Comparison of ENCODE assay signal across 1 cellular context in genomic region chr12:8251616-8252015, GRCh38.
A peak's percentile ranks its signal among the peaks of the same experiment; 100 is the strongest.
TF ChIP-seq lines count a peak whose summit lies in the region.

No MANE protein-coding gene starts in this region.

TF ChIP-seq in HepG2, 621 proteins besides CTCF, POLR2A, EP300 and RAD21:
- TF ChIP-seq NFYC (CRISPR knock-in tag; IDR thresholded peaks at IDR 0.05) (0 out of 2 replicates have a peak, but pooled peaks have one; percentile 17), NFYB (CRISPR knock-in tag; IDR thresholded peaks at IDR 0.05) (peak; percentile 37; the same call in 1 of the 2 replicates)
